8 cellular contexts compared by ENCODE assay signal in genomic region chr2:74529357-74530238, GRCh38.
DNase-seq lines count a peak whose midpoint lies in the region; ATAC-seq lines count a peak whose summit lies in the region.

Gene AUP1 (minus strand): TSS chr2:74529706. CDS start chr2:74529629, 77 bp downstream.
Gene HTRA2 (plus strand): TSS chr2:74529933. CDS start chr2:74530007, 74 bp downstream.

- DNase-seq in Ammon's horn (ENCODE audit: low spot score) (peak; percentile 99), GM19238 (ENCODE audit: insufficient read length, low spot score) (peak; percentile 99), NCI-H524 treated with DMSO at 0.1 percent for 48 hours (lab: John Stamatoyannopoulos, UW) (peak; percentile 77), kidney tubule cell (ENCODE audit: low spot score) (peak; percentile 100)
- DNase-seq in activated CD4-positive, alpha-beta T cell treated with anti-CD3 and anti-CD28 coated beads for 4 hours: peak; percentile 81 to 85
- DNase-seq in stimulated activated CD4-positive, alpha-beta T cell treated with anti-CD3 and anti-CD28 coated beads, Interleukin-1b, Interleukin-23, amount 100 ng/mL, for 24 hours (ENCODE audit: low read depth in 4 of 4, low spot score in 1 of 4): peak; percentile 66 to 94 (median 80)

- peak within 1 kb of the TSS; percentile 49 for H3K27ac ChIP-seq in cingulate gyrus (ENCODE audit: low read depth, low read length)

- peak; percentile 78 for ATAC-seq in HG03442 (IDR thresholded peaks at IDR 0.05; ENCODE audit: unreplicated experiment)

Comparison
In these comparisons a context has a peak if more than half of its experiments do, and no peak if none do; other contexts are left out.
1. Peak in every context shown above with its lines: DNase-seq, ATAC-seq and H3K27ac ChIP-seq.